15 cellular contexts compared by ENCODE assay signal in genomic region chr11:69943066-69943465, GRCh38.
DNase-seq lines count a peak whose midpoint lies in the region; ATAC-seq and TF ChIP-seq lines count a peak whose summit lies in the region.
"Had no signal": no experiment of that assay in that cellular context is flagged by ENCODE, and none has a peak within 500 bp of the region (broad histone marks: within the 10 kb centered on the region; RNA-seq: fewer than 3 reads in every experiment).

No MANE protein-coding gene starts in this region.

- intact Hi-C loops in naive thymus-derived CD4-positive, alpha-beta T cell (cut with micrococcal nuclease) = no loop called here

- DNase-seq in GM06990 (ENCODE audit: extremely low read depth, insufficient read length) (no peak), MG63 (peak; percentile 47), erythroblast (lab: John Stamatoyannopoulos, UW) (peak; percentile 33 to 50), retinal pigment epithelial cell (ENCODE audit: low read depth) (no peak), NCI-H82 treated with DMSO at 0.1 percent for 48 hours (lab: John Stamatoyannopoulos, UW; ENCODE audit: unreplicated experiment) (no peak)
- no peak for DNase-seq in naive thymus-derived CD4-positive, alpha-beta T cell
- DNase-seq: activated CD4-positive, alpha-beta T cell treated with anti-CD3 and anti-CD28 coated beads, Interleukin-2, amount 10 ng/mL, durations not matched to agents 24 days and 14 days; activated naive CD4-positive, alpha-beta T cell treated with Interleukin-2 at 50 U/mL for 16 hours; NCI-H146; SJCRH30 had no signal

- POLR2A ChIA-PET in naive thymus-derived CD4-positive, alpha-beta T cell (lab: Charles Lee) = no interaction called here

- H3K9me3 ChIP-seq in MG63 = no peaks in the 10 kb centered on the region
- no peaks in the 10 kb centered on the region for H3K9me3 ChIP-seq in naive thymus-derived CD4-positive, alpha-beta T cell (ENCODE audit: control insufficient read depth in 2 of 3, low read length in 3 of 3)
- H3K9me3 ChIP-seq: HAP-1, SJCRH30 had no signal

- no peak overlapping the region for H3K27ac Mint-ChIP-seq in naive thymus-derived CD4-positive, alpha-beta T cell
- H3K27ac Mint-ChIP-seq: activated CD4-positive, alpha-beta T cell treated with anti-CD3 and anti-CD28 coated beads, Interleukin-2, amount 10 ng/mL, durations not matched to agents 24 days and 14 days; dendritic cell treated with granulocyte-macrophage colony-stimulating factor and Interleukin-4, amounts not matched to agents 40 ng/mL and 50 ng/mL, for 4 days; stimulated activated memory B cell treated with anti-CD40 and anti-IgM and Interleukin-4, amounts not matched to agents 10 μg/mL and 1 μg/mL and 100 μg/mL, for 72 hours had no signal

- H3K4me1 Mint-ChIP-seq in naive thymus-derived CD4-positive, alpha-beta T cell = no peaks in the 10 kb centered on the region
- H3K4me1 Mint-ChIP-seq: activated CD4-positive, alpha-beta T cell treated with anti-CD3 and anti-CD28 coated beads, Interleukin-2, amount 10 ng/mL, durations not matched to agents 24 days and 14 days; stimulated activated memory B cell treated with anti-CD40 and anti-IgM and Interleukin-4, amounts not matched to agents 10 μg/mL and 1 μg/mL and 100 μg/mL, for 72 hours had no signal

- peaks cover 0 to 39% (median 18%) of the 10 kb centered on the region in 5 donors for H3K27me3 Mint-ChIP-seq in naive thymus-derived CD4-positive, alpha-beta T cell
- H3K27me3 Mint-ChIP-seq: activated CD4-positive, alpha-beta T cell treated with anti-CD3 and anti-CD28 coated beads, Interleukin-2, amount 10 ng/mL, durations not matched to agents 24 days and 14 days had no signal

- H3K4me3 ChIP-seq in GM06990 (replicated peaks; ENCODE audit: low read depth, low read length) (no peak overlapping the region), MG63 (no peak overlapping the region), retinal pigment epithelial cell (ENCODE audit: low read length) (no peak overlapping the region)
- H3K4me3 ChIP-seq in naive thymus-derived CD4-positive, alpha-beta T cell (ENCODE audit: low read length) = no peak overlapping the region
- H3K4me3 ChIP-seq: HAP-1, SJCRH30 had no signal

- TF ChIP-seq POLR2A in erythroblast (IDR thresholded peaks at IDR 0.05; ENCODE audit: low read length) = no peak

- peaks cover 0 to under 1% (median 0%) of the 10 kb centered on the region in 11 donors for H3K9me3 Mint-ChIP-seq in naive thymus-derived CD4-positive, alpha-beta T cell
- H3K9me3 Mint-ChIP-seq: activated CD4-positive, alpha-beta T cell treated with anti-CD3 and anti-CD28 coated beads, Interleukin-2, amount 10 ng/mL, durations not matched to agents 24 days and 14 days; dendritic cell treated with granulocyte-macrophage colony-stimulating factor and Interleukin-4, amounts not matched to agents 40 ng/mL and 50 ng/mL, for 4 days; stimulated activated memory B cell treated with anti-CD40 and anti-IgM and Interleukin-4, amounts not matched to agents 10 μg/mL and 1 μg/mL and 100 μg/mL, for 72 hours had no signal

- CTCF ChIA-PET in naive thymus-derived CD4-positive, alpha-beta T cell (lab: Charles Lee) = no interaction called here

- H3K36me3 ChIP-seq in GM06990 (ENCODE audit: control insufficient read depth, insufficient read depth, low read length) (no peaks in the 10 kb centered on the region), MG63 (no peaks in the 10 kb centered on the region)
- no peaks in the 10 kb centered on the region for H3K36me3 ChIP-seq in naive thymus-derived CD4-positive, alpha-beta T cell (ENCODE audit: control insufficient read depth in 2 of 3, insufficient read depth in 3 of 3, low read length in 3 of 3)
- H3K36me3 ChIP-seq: HAP-1, SJCRH30 had no signal

- H3K4me3 Mint-ChIP-seq in naive thymus-derived CD4-positive, alpha-beta T cell = no peak overlapping the region
- H3K4me3 Mint-ChIP-seq: activated CD4-positive, alpha-beta T cell treated with anti-CD3 and anti-CD28 coated beads, Interleukin-2, amount 10 ng/mL, durations not matched to agents 24 days and 14 days; dendritic cell treated with granulocyte-macrophage colony-stimulating factor and Interleukin-4, amounts not matched to agents 40 ng/mL and 50 ng/mL, for 4 days; stimulated activated memory B cell treated with anti-CD40 and anti-IgM and Interleukin-4, amounts not matched to agents 10 μg/mL and 1 μg/mL and 100 μg/mL, for 72 hours had no signal

- ATAC-seq in GM21360 (IDR thresholded peaks at IDR 0.05; ENCODE audit: unreplicated experiment) = no peak
- ATAC-seq in naive thymus-derived CD4-positive, alpha-beta T cell = no peak
- no peak for ATAC-seq in HG03135 (IDR thresholded peaks at IDR 0.05; ENCODE audit: unreplicated experiment)
- ATAC-seq: stimulated activated memory B cell treated with anti-CD40 and anti-IgM and Interleukin-4, amounts not matched to agents 10 μg/mL and 1 μg/mL and 100 μg/mL, for 72 hours had no signal

- H3K27me3 ChIP-seq in GM06990 (replicated peaks; ENCODE audit: control insufficient read depth, insufficient read depth, low read length) = no peaks in the 10 kb centered on the region
- no peaks in the 10 kb centered on the region for H3K27me3 ChIP-seq in MG63
- no peaks in the 10 kb centered on the region for H3K27me3 ChIP-seq in naive thymus-derived CD4-positive, alpha-beta T cell (ENCODE audit: control insufficient read depth in 2 of 2, insufficient read depth in 2 of 2, low read length in 2 of 2)
- H3K27me3 ChIP-seq: SJCRH30 had no signal

- TF ChIP-seq CTCF in GM06990 (IDR thresholded peaks at IDR 0.05; ENCODE audit: insufficient read depth, low read length, poor library complexity, severe bottlenecking) = peak; percentile 18
- TF ChIP-seq CTCF in retinal pigment epithelial cell (conservative IDR thresholded peaks at IDR 0.05; ENCODE audit: low read depth, low read length) = peak; percentile 18

- H3K4me1 ChIP-seq in naive thymus-derived CD4-positive, alpha-beta T cell (ENCODE audit: control insufficient read depth in 2 of 2, insufficient read depth in 2 of 2, low read length in 2 of 2) = no peaks in the 10 kb centered on the region
- H3K4me1 ChIP-seq: HAP-1, SJCRH30 had no signal

- no peak overlapping the region for H3K27ac ChIP-seq in naive thymus-derived CD4-positive, alpha-beta T cell (ENCODE audit: low read depth, low read length)
- H3K27ac ChIP-seq: SJCRH30 had no signal

- no peaks in the 10 kb centered on the region for H3K36me3 Mint-ChIP-seq in naive thymus-derived CD4-positive, alpha-beta T cell
- H3K36me3 Mint-ChIP-seq: stimulated activated memory B cell treated with anti-CD40 and anti-IgM and Interleukin-4, amounts not matched to agents 10 μg/mL and 1 μg/mL and 100 μg/mL, for 72 hours had no signal

Comparison
In these comparisons a context has a peak if more than half of its experiments do, and no peak if none do; other contexts are left out.
1. DNase-seq: peak in MG63 (single experiment) and erythroblast (2 of 2); none in GM06990 (single experiment), retinal pigment epithelial cell (single experiment), NCI-H82 treated with DMSO at 0.1 percent for 48 hours (single experiment) and naive thymus-derived CD4-positive, alpha-beta T cell (0 of 9).